1 cellular context compared by ENCODE assay signal in genomic region chr1:6052543-6053205, GRCh38.
TF ChIP-seq lines count a peak whose summit lies in the region.

No MANE protein-coding gene starts in this region.

TF ChIP-seq in K562, 482 proteins besides CTCF, POLR2A, EP300 and RAD21 (continued from another document and continues in another):
- TF ChIP-seq MXD1 (CRISPR knock-in tag; IDR thresholded peaks at IDR 0.05; ENCODE audit: borderline replicate concordance, poor library complexity, severe bottlenecking) (no peak), ZNF507 (tag; conservative IDR thresholded peaks at IDR 0.05) (no peak), SLC30A9 (CRISPR knock-in tag; IDR thresholded peaks at IDR 0.05) (no peak), ZNF431 (CRISPR knock-in tag; IDR thresholded peaks at IDR 0.05) (no peak), MBD1 (CRISPR knock-in tag; IDR thresholded peaks at IDR 0.05) (no peak), ZBTB40 (IDR thresholded peaks at IDR 0.05) (peak; percentile 38; the same call in 1 of the 2 replicates), ZBTB40 (CRISPR knock-in tag; IDR thresholded peaks at IDR 0.05) (no peak; the same call in 1 of the 2 replicates), ZEB2 (IDR thresholded peaks at IDR 0.05) (no peak), ZNF561 (CRISPR knock-in tag; conservative IDR thresholded peaks at IDR 0.05) (no peak), XRCC4 (IDR thresholded peaks at IDR 0.05; ENCODE audit: extremely low read depth, insufficient read depth, insufficient read length) (no peak), MEF2A (IDR thresholded peaks at IDR 0.05; ENCODE audit: control insufficient read depth, low read depth, low read length) (no peak), KLF6 (CRISPR knock-in tag; IDR thresholded peaks at IDR 0.05; ENCODE audit: borderline replicate concordance) (no peak), ZSCAN29 (IDR thresholded peaks at IDR 0.05) (no peak), SIN3A (IDR thresholded peaks at IDR 0.05; ENCODE audit: borderline replicate concordance in 2 of 2, control insufficient read depth in 1 of 2, low read depth in 2 of 2, low read length in 2 of 2) (peak; percentile 41 to 78; a peak in 2 of 4 replicates), ZNF134 (CRISPR knock-in tag; conservative IDR thresholded peaks at IDR 0.05) (no peak), SMARCA5 (IDR thresholded peaks at IDR 0.05) (peak; percentile 48; the same call in 1 of the 2 replicates), RHOXF2B (CRISPR knock-in tag; conservative IDR thresholded peaks at IDR 0.05) (no peak), ZNF445 (CRISPR knock-in tag; IDR thresholded peaks at IDR 0.05; ENCODE audit: low read depth) (no peak), ZNF133 (CRISPR knock-in tag; IDR thresholded peaks at IDR 0.05) (no peak), HIVEP1 (CRISPR knock-in tag; IDR thresholded peaks at IDR 0.05) (no peak), MAFK (IDR thresholded peaks at IDR 0.05; ENCODE audit: low read length) (no peak), E2F1 (CRISPR knock-in tag; IDR thresholded peaks at IDR 0.05) (no peak; the same call in 1 of the 2 replicates), NFIX (CRISPR knock-in tag; IDR thresholded peaks at IDR 0.05; ENCODE audit: low read depth) (no peak), TARDBP (IDR thresholded peaks at IDR 0.05) (no peak), MYNN (IDR thresholded peaks at IDR 0.05) (no peak), MYNN (CRISPR knock-in tag; IDR thresholded peaks at IDR 0.05) (no peak), PCBP2 (IDR thresholded peaks at IDR 0.05; ENCODE audit: low read depth, low read length, poor library complexity, severe bottlenecking) (no peak), ZZZ3 (IDR thresholded peaks at IDR 0.05) (no peak), GABPA (tag; conservative IDR thresholded peaks at IDR 0.05; ENCODE audit: low read depth) (no peak), E2F4 (CRISPR knock-in tag; IDR thresholded peaks at IDR 0.05; ENCODE audit: low read depth) (no peak), ZNF609 (CRISPR knock-in tag; IDR thresholded peaks at IDR 0.05; ENCODE audit: borderline replicate concordance) (no peak), BRCA1 (IDR thresholded peaks at IDR 0.05) (no peak), BRCA1 (CRISPR knock-in tag; IDR thresholded peaks at IDR 0.05) (no peak), ETS1 (conservative IDR thresholded peaks at IDR 0.05; ENCODE audit: control insufficient read depth, low read depth, low read length) (no peak), HDAC6 (IDR thresholded peaks at IDR 0.05; ENCODE audit: low read depth, low read length) (no peak), NEUROD1 (IDR thresholded peaks at IDR 0.05; ENCODE audit: borderline replicate concordance, low read depth, low read length, partially characterized antibody) (no peak), ELK1 (CRISPR knock-in tag; IDR thresholded peaks at IDR 0.05) (no peak), MCM7 (IDR thresholded peaks at IDR 0.05) (no peak), BRF2 (IDR thresholded peaks at IDR 0.05; ENCODE audit: borderline replicate concordance, insufficient read depth, insufficient read length) (no peak), RBBP5 (IDR thresholded peaks at IDR 0.05; ENCODE audit: borderline replicate concordance, insufficient read depth, low read length, poor library complexity, severe bottlenecking) (no peak), ZNF217 (CRISPR knock-in tag; IDR thresholded peaks at IDR 0.05) (no peak)
